ENCODE assay signal across 8 cellular contexts in the genomic region with DNA sequence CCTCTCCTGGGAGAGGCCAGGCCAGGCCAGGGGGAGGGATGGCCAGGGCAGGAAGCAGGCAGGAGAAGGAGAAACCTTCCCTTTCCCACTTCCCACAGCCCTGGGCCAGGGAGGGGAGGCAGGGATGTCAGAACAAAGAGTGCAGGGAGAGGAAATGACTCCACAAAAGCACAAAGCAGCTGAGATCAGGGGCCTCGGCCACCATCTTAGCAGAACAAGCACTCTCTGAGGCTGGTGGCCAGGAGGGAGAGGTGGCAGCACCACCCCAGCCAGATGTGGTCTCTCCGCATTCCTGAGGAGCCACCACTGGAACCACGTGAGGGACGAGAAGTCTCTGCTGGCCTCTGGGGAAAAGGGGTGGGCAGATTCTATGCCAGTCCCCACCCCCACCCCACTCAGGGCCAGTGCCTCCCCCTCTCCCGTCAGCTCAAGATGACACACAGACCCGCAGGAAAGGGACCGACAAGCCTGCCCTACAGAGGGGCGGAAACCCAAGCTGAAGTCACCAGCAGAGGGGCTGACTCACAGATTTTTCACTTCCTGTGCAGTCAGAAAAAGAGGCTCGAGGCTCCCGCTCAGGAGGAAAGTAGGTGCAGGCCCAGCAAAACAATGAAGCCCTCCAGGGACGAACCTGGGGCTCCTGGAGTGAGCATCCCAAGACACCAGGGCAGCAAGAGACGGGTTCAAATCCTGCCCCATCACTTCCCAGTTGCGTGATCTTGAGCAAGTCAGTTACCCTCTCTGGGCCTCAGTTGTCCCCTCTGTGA. TPM values are rescaled to one million over a fixed set of nuclear protein-coding genes. Genes with fewer than 3 reads are reported as not detected.
A peak's percentile ranks its signal among the peaks of the same experiment; 100 is the strongest.
DNase-seq lines count a peak whose midpoint lies in the region; ATAC-seq, FAIRE-seq and TF ChIP-seq lines count a peak whose summit lies in the region.

No MANE protein-coding gene starts in this region.

- no peak overlapping the region for H3K23ac ChIP-seq in mesendoderm (ENCODE audit: low read length)

- no peak overlapping the region for H3K56ac ChIP-seq in mesendoderm (ENCODE audit: low read length)

- H3K9ac ChIP-seq in mesendoderm (ENCODE audit: low read length), result no peak overlapping the region

- H3K18ac ChIP-seq in mesendoderm (ENCODE audit: low read length), result no peak overlapping the region

- H3K4me3 ChIP-seq in AG10803 (ENCODE audit: low read length) (peak overlapping the region; percentile 33), WI38 (ENCODE audit: low read depth, low read length) (peak overlapping the region; percentile 44), cardiac fibroblast (replicated peaks in 1 of 2; ENCODE audit: low read depth in 2 of 2, low read length in 2 of 2) (no peak overlapping the region), mesendoderm (ENCODE audit: low read length) (no peak overlapping the region)

- H4K5ac ChIP-seq in mesendoderm (ENCODE audit: low read length), result no peak overlapping the region

- H3K4me1 ChIP-seq in mesendoderm (ENCODE audit: control insufficient read depth, low read depth, low read length), result peaks cover 2% of the 10 kb centered on the region

- no peak overlapping the region for H2AK5ac ChIP-seq in mesendoderm (ENCODE audit: low read length)

- no peak overlapping the region for H2BK120ac ChIP-seq in mesendoderm (ENCODE audit: low read depth, low read length)

- H3K4ac ChIP-seq in mesendoderm (ENCODE audit: low read depth, low read length), result no peak overlapping the region

- peak overlapping the region; percentile 59 for H4K8ac ChIP-seq in mesendoderm (ENCODE audit: low read depth, low read length)

- H3K27me3 ChIP-seq in mesendoderm (ENCODE audit: insufficient read depth, low read length, poor library complexity), result no peaks in the 10 kb centered on the region

- WGBS in mesendoderm (ENCODE audit: extremely low coverage, insufficient coverage, low lambda C conversion rate), result no CpG with 5 or more reads among the region's 13 CpGs

- no peaks in the 10 kb centered on the region for H3K36me3 ChIP-seq in mesendoderm (ENCODE audit: control insufficient read depth, insufficient read depth, low read length)

- H2BK5ac ChIP-seq in mesendoderm (ENCODE audit: low read length), result no peak overlapping the region

- ATAC-seq in GM19455 (IDR thresholded peaks at IDR 0.05; ENCODE audit: unreplicated experiment) (peak; percentile 62), GM18519 (IDR thresholded peaks at IDR 0.05; ENCODE audit: low FRiP score, unreplicated experiment) (no peak)

- no peak overlapping the region for H2BK15ac ChIP-seq in mesendoderm (replicated peaks; ENCODE audit: low read depth)

- peak; percentile 55 for FAIRE-seq in HTR-8/SVneo (lab: Jason Lieb, UNC)

- TF ChIP-seq CTCF in AG10803 (conservative IDR thresholded peaks at IDR 0.05; ENCODE audit: low read length) (peak; percentile 18), WI38 (IDR thresholded peaks at IDR 0.05; ENCODE audit: low read depth, low read length) (no peak), cardiac fibroblast (IDR thresholded peaks at IDR 0.05; ENCODE audit: low read depth, low read length) (no peak)

- DNase-seq in AG10803 (ENCODE audit: low read depth), result peak; percentile 93
- peak; percentile 91 for DNase-seq in HTR-8/SVneo (ENCODE audit: insufficient read length, low spot score)
- DNase-seq in cardiac fibroblast (ENCODE audit: low read depth in 2 of 2), result peak; percentile 93 to 98
- DNase-seq in mesendoderm, result peak; percentile 86
- peak; percentile 81 to 86 for DNase-seq in stimulated activated CD8-positive, alpha-beta memory T cell treated with anti-CD3 and anti-CD28 coated beads, Interleukin-7, amount 100 ng/mL, for 4 hours (ENCODE audit: low read depth in 2 of 2)

- peaks cover 5% of the 10 kb centered on the region for H3K79me1 ChIP-seq in mesendoderm (ENCODE audit: low read length)

- H3K27ac ChIP-seq in mesendoderm (ENCODE audit: low read depth, low read length), result no peak overlapping the region

- no peak overlapping the region for H3K4me2 ChIP-seq in mesendoderm (ENCODE audit: low read length)

- H3K79me2 ChIP-seq in mesendoderm (ENCODE audit: control insufficient read depth, insufficient read depth, low read length), result peaks cover 2% of the 10 kb centered on the region

RNA-seq across cellular contexts. Expression of a gene that starts 24.1 kb away (rescaled TPM):
- polyA plus RNA-seq in mesendoderm (2013, experiment 1 of 2), result 12.5 TPM
- polyA plus RNA-seq in mesendoderm (2013, experiment 2 of 2), result 11.6 TPM

RNA-seq across cellular contexts. Expression of a gene that starts 30.0 kb away (rescaled TPM):
- 10.7 TPM for polyA plus RNA-seq in mesendoderm (2013, experiment 1 of 2)
- polyA plus RNA-seq in mesendoderm (2013, experiment 2 of 2), result 11.3 TPM

Comparison
In these comparisons a context has a peak if more than half of its experiments do, and no peak if none do; other contexts are left out.
1. H3K4me3 ChIP-seq: peak in AG10803 (single experiment) and WI38 (single experiment); none in cardiac fibroblast (0 of 2) and mesendoderm (single experiment).
2. Peak in every context shown above with its lines, with median percentiles within 50 percentile points of each other: DNase-seq.